In the genomic region with DNA sequence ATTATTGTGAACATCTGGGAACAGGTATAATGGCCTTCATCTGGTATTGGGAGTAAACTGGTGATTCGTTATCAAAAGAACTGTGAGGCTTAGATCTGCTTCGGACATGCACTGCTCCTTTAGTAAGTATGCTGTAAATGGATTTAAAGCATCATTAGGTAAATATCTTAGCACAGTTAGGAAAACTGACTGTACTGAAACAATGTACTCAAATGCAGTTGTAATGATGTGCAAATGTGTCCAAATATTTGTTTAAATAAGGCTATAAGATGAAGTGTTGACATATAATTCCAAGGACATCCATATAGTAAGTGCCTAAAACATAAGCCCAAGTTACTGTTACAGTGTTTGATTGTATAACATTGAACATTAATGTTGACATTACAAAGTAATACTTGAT, we compare ENCODE assay signal across 20 cellular contexts.
"Had no signal": no experiment of that assay in that cellular context is flagged by ENCODE, and none has a peak within 500 bp of the region (broad histone marks: within the 10 kb centered on the region; RNA-seq: fewer than 3 reads in every experiment).

No MANE protein-coding gene starts in this region.

- DNase-seq: dermis blood vessel endothelial cell; dorsolateral prefrontal cortex; effector CD4-positive, alpha-beta T cell; effector memory CD4-positive, alpha-beta T cell; foreskin keratinocyte; gastrocnemius medialis; glutamatergic neuron; head of caudate nucleus; heart right ventricle; hippocampal formation; left cardiac atrium; left lung; left ventricle myocardium superior; lower lobe of right lung; mesenchymal stem cell; mucosa of descending colon; naive B cell; naive thymus-derived CD8-positive, alpha-beta T cell had no signal

- FAIRE-seq: endothelial cell of umbilical vein, keratinocyte had no signal
